In genomic region chr6:84052883-84053241, GRCh38 we compare ENCODE assay signal across 2 cellular contexts.
TF ChIP-seq lines count a peak whose summit lies in the region.

No MANE protein-coding gene starts in this region.

TF ChIP-seq in SK-N-SH, 30 proteins besides CTCF, POLR2A, EP300 and RAD21 (continued from another document):
- no peak for TF ChIP-seq REST (IDR thresholded peaks at IDR 0.05; ENCODE audit: low read depth, low read length)
- TF ChIP-seq FOXJ3 (CRISPR knock-in tag; IDR thresholded peaks at IDR 0.05): no peak
- TF ChIP-seq USF1 (IDR thresholded peaks at IDR 0.05; ENCODE audit: borderline replicate concordance, low read depth): no peak
- TF ChIP-seq ZBTB33 (IDR thresholded peaks at IDR 0.05; ENCODE audit: borderline replicate concordance, low read depth): no peak
- no peak for TF ChIP-seq MEF2A (IDR thresholded peaks at IDR 0.05; ENCODE audit: borderline replicate concordance, low read depth)
- no peak for TF ChIP-seq USF2 (IDR thresholded peaks at IDR 0.05; ENCODE audit: borderline replicate concordance, low read depth, low read length)
TF ChIP-seq in SK-N-SH: peak in this region for 0.

TF ChIP-seq in K562, 482 proteins besides CTCF, POLR2A, EP300 and RAD21 (continued from another document):
- TF ChIP-seq MNT (conservative IDR thresholded peaks at IDR 0.05): 0 out of 4 replicates have a peak, but pooled peaks of 1 of the 2 experiments have one; percentile 22
- TF ChIP-seq NR3C1 (CRISPR knock-in tag; IDR thresholded peaks at IDR 0.05): no peak
- no peak for TF ChIP-seq ZNF76 (CRISPR knock-in tag; IDR thresholded peaks at IDR 0.05; ENCODE audit: borderline replicate concordance)
- TF ChIP-seq U2AF2 (optimal IDR thresholded peaks at IDR 0.05; ENCODE audit: low read depth, low read length): no peak
